13 cellular contexts compared by ENCODE assay signal in genomic region chr5:160926428-160926827, GRCh38.
A peak's percentile ranks its signal among the peaks of the same experiment; 100 is the strongest.
DNase-seq lines count a peak whose midpoint lies in the region; ATAC-seq, FAIRE-seq and TF ChIP-seq lines count a peak whose summit lies in the region.
"Had no signal": no experiment of that assay in that cellular context is flagged by ENCODE, and none has a peak within 500 bp of the region (broad histone marks: within the 10 kb centered on the region; RNA-seq: fewer than 3 reads in every experiment).

No MANE protein-coding gene starts in this region.

- CTCF ChIA-PET in naive thymus-derived CD4-positive, alpha-beta T cell (lab: Charles Lee), result no interaction called here

- intact Hi-C loops in naive thymus-derived CD4-positive, alpha-beta T cell (cut with micrococcal nuclease), result no loop called here

- H3K9me3 Mint-ChIP-seq in endodermal cell, result no peaks in the 10 kb centered on the region
- H3K9me3 Mint-ChIP-seq in naive thymus-derived CD4-positive, alpha-beta T cell, result peaks cover 0 to 3% (median 0%) of the 10 kb centered on the region in 11 donors
- H3K9me3 Mint-ChIP-seq: natural killer cell had no signal

- WGBS in endodermal cell (ENCODE audit: insufficient coverage in 1 of 2, insufficient read length in 1 of 2), 2 experiments, result 78 to 83% methylated on average over 4 to 6 of the region's 6 CpGs
- WGBS in small intestine, 3 donors, result 5 to 22% (median 11%) methylated on average over 6 of the region's 6 CpGs

- FAIRE-seq in small intestine (lab: Jason Lieb, UNC), result no peak

- TF ChIP-seq CTCF in endodermal cell (conservative IDR thresholded peaks at IDR 0.05), result no peak

- peak overlapping the region; percentile 52 for H3K4me3 ChIP-seq in endodermal cell (ENCODE audit: low read length)
- no peak overlapping the region for H3K4me3 ChIP-seq in small intestine (ENCODE audit: low read depth in 1 of 2, low read length in 2 of 2)
- no peak overlapping the region for H3K4me3 ChIP-seq in naive thymus-derived CD4-positive, alpha-beta T cell (ENCODE audit: low read length)
- H3K4me3 ChIP-seq: SJSA1, thyroid gland had no signal

- DNase-seq in M059J (ENCODE audit: low read depth), result peak; percentile 2
- DNase-seq in NCI-H345 treated with DMSO at 0.1 percent for 48 hours (lab: John Stamatoyannopoulos, UW; ENCODE audit: unreplicated experiment), result peak; percentile 78
- no peak for DNase-seq in endodermal cell
- DNase-seq in small intestine, result peak; percentile 79
- DNase-seq in HK-2 (ENCODE audit: unreplicated experiment), result no peak
- DNase-seq in naive thymus-derived CD4-positive, alpha-beta T cell, result no peak
- DNase-seq: natural killer cell; stimulated activated CD4-positive, alpha-beta T cell treated with anti-CD3 and anti-CD28 coated beads, Interleukin-1b, Interleukin-23, amount 100 ng/mL, for 48 hours had no signal

- H3K36me3 ChIP-seq in endodermal cell (ENCODE audit: control insufficient read depth, insufficient read depth, low read length), result no peaks in the 10 kb centered on the region
- H3K36me3 ChIP-seq in small intestine (ENCODE audit: control insufficient read depth in 2 of 2, insufficient read depth in 2 of 2, low read length in 2 of 2), result no peaks in the 10 kb centered on the region
- no peaks in the 10 kb centered on the region for H3K36me3 ChIP-seq in naive thymus-derived CD4-positive, alpha-beta T cell (ENCODE audit: control insufficient read depth in 2 of 3, insufficient read depth in 3 of 3, low read length in 3 of 3)
- H3K36me3 ChIP-seq: SJSA1, thyroid gland had no signal

- POLR2A ChIA-PET in naive thymus-derived CD4-positive, alpha-beta T cell (lab: Charles Lee), result no interaction called here

- H3K9me3 ChIP-seq in endodermal cell (ENCODE audit: control insufficient read depth, low read length), result no peaks in the 10 kb centered on the region
- no peaks in the 10 kb centered on the region for H3K9me3 ChIP-seq in small intestine (ENCODE audit: control insufficient read depth, low read depth)
- no peaks in the 10 kb centered on the region for H3K9me3 ChIP-seq in naive thymus-derived CD4-positive, alpha-beta T cell (ENCODE audit: control insufficient read depth in 2 of 3, low read length in 3 of 3)
- H3K9me3 ChIP-seq: thyroid gland had no signal

- H3K27me3 ChIP-seq in endodermal cell (ENCODE audit: control insufficient read depth, insufficient read depth, low read length, poor library complexity, severe bottlenecking), result peaks cover 8% of the 10 kb centered on the region
- no peaks in the 10 kb centered on the region for H3K27me3 ChIP-seq in small intestine (ENCODE audit: control insufficient read depth in 2 of 2, insufficient read depth in 2 of 2, low read length in 2 of 2)
- no peaks in the 10 kb centered on the region for H3K27me3 ChIP-seq in naive thymus-derived CD4-positive, alpha-beta T cell (ENCODE audit: control insufficient read depth in 2 of 2, insufficient read depth in 2 of 2, low read length in 2 of 2)
- H3K27me3 ChIP-seq: SJSA1, thyroid gland had no signal

- H3K27me3 Mint-ChIP-seq in endodermal cell (ENCODE audit: insufficient read depth), result peaks cover 28% of the 10 kb centered on the region
- peaks cover 0 to 4% (median 0%) of the 10 kb centered on the region in 5 donors for H3K27me3 Mint-ChIP-seq in naive thymus-derived CD4-positive, alpha-beta T cell

- no peak overlapping the region for H3K4me3 Mint-ChIP-seq in endodermal cell
- no peak overlapping the region for H3K4me3 Mint-ChIP-seq in naive thymus-derived CD4-positive, alpha-beta T cell
- H3K4me3 Mint-ChIP-seq: IgD-negative memory B cell, natural killer cell had no signal

- ATAC-seq in GM19023 (IDR thresholded peaks at IDR 0.05; ENCODE audit: unreplicated experiment) (no peak), HG03439 (IDR thresholded peaks at IDR 0.05; ENCODE audit: unreplicated experiment) (no peak)
- ATAC-seq in naive thymus-derived CD4-positive, alpha-beta T cell, result no peak
- ATAC-seq: natural killer cell had no signal

- peak overlapping the region; percentile 48 for H3K27ac Mint-ChIP-seq in endodermal cell
- H3K27ac Mint-ChIP-seq in naive thymus-derived CD4-positive, alpha-beta T cell, result no peak overlapping the region
- H3K27ac Mint-ChIP-seq: IgD-negative memory B cell, natural killer cell had no signal

- H3K27ac ChIP-seq in endodermal cell (ENCODE audit: low read depth, low read length) (no peak overlapping the region), small intestine (ENCODE audit: low read depth in 1 of 2, low read length in 1 of 2) (no peak overlapping the region)
- no peak overlapping the region for H3K27ac ChIP-seq in naive thymus-derived CD4-positive, alpha-beta T cell (ENCODE audit: low read depth, low read length)
- H3K27ac ChIP-seq: SJSA1, thyroid gland had no signal

- peaks cover 22% of the 10 kb centered on the region for H3K4me1 ChIP-seq in endodermal cell (ENCODE audit: control insufficient read depth, insufficient read depth, low read length)
- H3K4me1 ChIP-seq in small intestine (ENCODE audit: control insufficient read depth in 2 of 2, insufficient read depth in 1 of 2, low read depth in 1 of 2, low read length in 1 of 2), result peaks cover 15 to 22% of the 10 kb centered on the region in 2 donors
- H3K4me1 ChIP-seq in naive thymus-derived CD4-positive, alpha-beta T cell (ENCODE audit: control insufficient read depth in 2 of 2, insufficient read depth in 2 of 2, low read length in 2 of 2), result no peaks in the 10 kb centered on the region
- H3K4me1 ChIP-seq: SJSA1 had no signal

- no peak overlapping the region for H3K9ac ChIP-seq in endodermal cell (ENCODE audit: extremely low read depth, low read length, poor library complexity, severe bottlenecking)

- peaks cover 73% of the 10 kb centered on the region for H3K4me1 Mint-ChIP-seq in endodermal cell
- no peaks in the 10 kb centered on the region for H3K4me1 Mint-ChIP-seq in naive thymus-derived CD4-positive, alpha-beta T cell
- H3K4me1 Mint-ChIP-seq: IgD-negative memory B cell, natural killer cell had no signal

- no peaks in the 10 kb centered on the region for H3K36me3 Mint-ChIP-seq in endodermal cell (ENCODE audit: low read depth)
- H3K36me3 Mint-ChIP-seq in naive thymus-derived CD4-positive, alpha-beta T cell, result no peaks in the 10 kb centered on the region
- H3K36me3 Mint-ChIP-seq: IgD-negative memory B cell, natural killer cell had no signal

Comparison
In these comparisons a context has a peak if more than half of its experiments do, and no peak if none do; other contexts are left out.
1. DNase-seq: peak in M059J (single experiment), NCI-H345 treated with DMSO at 0.1 percent for 48 hours (single experiment) and small intestine (single experiment); none in endodermal cell (single experiment), HK-2 (single experiment) and naive thymus-derived CD4-positive, alpha-beta T cell (0 of 9).